2 cellular contexts compared by ENCODE assay signal in the genomic region with DNA sequence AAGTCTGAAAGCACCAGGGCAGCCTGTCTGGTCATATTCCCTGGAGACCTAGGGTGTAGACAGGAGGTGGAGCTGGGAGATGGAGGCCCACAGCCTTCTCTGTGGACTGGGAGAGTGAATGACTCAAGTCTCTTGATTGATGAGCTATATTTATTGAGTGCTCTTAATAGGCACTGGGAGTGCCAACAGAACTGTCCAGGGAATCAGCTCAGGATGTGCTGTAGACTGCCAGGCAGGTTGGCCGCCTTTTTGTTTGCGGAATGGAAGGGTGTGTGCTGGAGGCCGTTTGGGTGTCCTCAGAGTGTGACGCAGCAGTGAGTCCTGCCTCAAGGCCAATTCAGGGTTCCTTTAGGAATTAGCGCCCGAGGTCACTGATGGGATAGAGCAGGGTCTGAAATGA.
TF ChIP-seq lines count a peak whose summit lies in the region.

No MANE protein-coding gene starts in this region.

TF ChIP-seq in GM23338, 12 proteins besides CTCF, POLR2A, EP300 and RAD21 (continues in another document):
- TF ChIP-seq POLR2AphosphoS5 (IDR thresholded peaks at IDR 0.05; ENCODE audit: low read depth) (no peak), REST (IDR thresholded peaks at IDR 0.05; ENCODE audit: unreplicated experiment) (no peak), NANOG (IDR thresholded peaks at IDR 0.05; ENCODE audit: borderline replicate concordance) (no peak), ZNF331 (CRISPR knock-in tag; IDR thresholded peaks at IDR 0.05; ENCODE audit: low read depth) (no peak), ZNF114 (CRISPR knock-in tag; IDR thresholded peaks at IDR 0.05) (no peak), CREB1 (CRISPR knock-in tag; IDR thresholded peaks at IDR 0.05; ENCODE audit: low read depth) (no peak), EZH2phosphoT487 (IDR thresholded peaks at IDR 0.05; ENCODE audit: unreplicated experiment) (no peak), STAT1 (IDR thresholded peaks at IDR 0.05; ENCODE audit: unreplicated experiment) (no peak), JUNB (IDR thresholded peaks at IDR 0.05; ENCODE audit: unreplicated experiment) (no peak), ZNF462 (CRISPR knock-in tag; IDR thresholded peaks at IDR 0.05) (no peak)

TF ChIP-seq in H1, 55 proteins besides CTCF, POLR2A, EP300 and RAD21:
- TF ChIP-seq TBP (IDR thresholded peaks at IDR 0.05; ENCODE audit: low read depth, low read length) (no peak), PHF8 (conservative IDR thresholded peaks at IDR 0.05; ENCODE audit: low read depth, low read length) (no peak), JUND (IDR thresholded peaks at IDR 0.05; ENCODE audit: low read length) (no peak), SP1 (IDR thresholded peaks at IDR 0.05; ENCODE audit: low read depth, low read length) (no peak), CREB1 (IDR thresholded peaks at IDR 0.05) (no peak), KDM4A (IDR thresholded peaks at IDR 0.05; ENCODE audit: low read depth, low read length, severe bottlenecking) (no peak), SAP30 (IDR thresholded peaks at IDR 0.05; ENCODE audit: insufficient read depth, insufficient replicate concordance, low read length) (no peak), ATF2 (IDR thresholded peaks at IDR 0.05; ENCODE audit: low read length) (no peak), TCF12 (IDR thresholded peaks at IDR 0.05; ENCODE audit: low read depth, low read length) (no peak), TAF1 (IDR thresholded peaks at IDR 0.05; ENCODE audit: low read depth, low read length) (no peak), HDAC6 (IDR thresholded peaks at IDR 0.05; ENCODE audit: low read depth, low read length) (no peak), SRF (IDR thresholded peaks at IDR 0.05; ENCODE audit: low read depth, low read length) (no peak)
- TF ChIP-seq, protein P1, sequence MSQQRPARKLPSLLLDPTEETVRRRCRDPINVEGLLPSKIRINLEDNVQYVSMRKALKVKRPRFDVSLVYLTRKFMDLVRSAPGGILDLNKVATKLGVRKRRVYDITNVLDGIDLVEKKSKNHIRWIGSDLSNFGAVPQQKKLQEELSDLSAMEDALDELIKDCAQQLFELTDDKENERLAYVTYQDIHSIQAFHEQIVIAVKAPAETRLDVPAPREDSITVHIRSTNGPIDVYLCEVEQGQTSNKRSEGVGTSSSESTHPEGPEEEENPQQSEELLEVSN (IDR thresholded peaks at IDR 0.05) = no peak
